Comparison of ENCODE assay signal across 18 cellular contexts in the genomic region with DNA sequence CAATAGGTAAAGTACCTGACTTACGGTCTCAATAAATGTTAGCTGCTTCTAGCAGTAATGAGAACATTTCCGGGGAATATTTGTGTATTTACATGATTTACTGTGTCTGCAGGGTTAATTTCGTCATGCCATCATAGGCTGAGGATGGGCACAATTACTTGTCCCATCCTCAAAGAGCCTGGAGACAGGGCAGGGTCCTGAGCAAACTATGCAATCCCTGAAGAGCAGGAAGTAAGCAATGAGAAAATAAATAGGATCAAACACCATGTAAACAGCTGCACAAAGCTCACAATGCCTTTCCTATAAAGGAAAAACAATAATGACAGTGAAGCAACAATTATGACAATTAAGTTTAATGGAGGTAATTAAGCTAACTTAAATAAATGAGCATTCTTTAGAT.
"Had no signal": no experiment of that assay in that cellular context is flagged by ENCODE, and none has a peak within 500 bp of the region (broad histone marks: within the 10 kb centered on the region; RNA-seq: fewer than 3 reads in every experiment).

No MANE protein-coding gene starts in this region.

- DNase-seq: dermis blood vessel endothelial cell; dorsolateral prefrontal cortex; effector CD4-positive, alpha-beta T cell; effector memory CD4-positive, alpha-beta T cell; foreskin keratinocyte; heart left ventricle; hippocampal formation; left cardiac atrium; left lung; left ventricle myocardium superior; lower lobe of right lung; mesenchymal stem cell; mucosa of descending colon; naive B cell had no signal

- H3K27ac ChIP-seq: coronary artery, dorsolateral prefrontal cortex, esophagus muscularis mucosa, foreskin keratinocyte, gastroesophageal sphincter, heart left ventricle, left lung, lower lobe of right lung had no signal

- H3K27me3 ChIP-seq: esophagus muscularis mucosa, foreskin keratinocyte, gastroesophageal sphincter, left lung had no signal

- H3K36me3 ChIP-seq: esophagus muscularis mucosa, gastroesophageal sphincter, heart left ventricle, left lung, lower lobe of right lung had no signal

- H3K4me3 Mint-ChIP-seq: mesothelial cell of epicardium, naive B cell had no signal

- H3K27ac Mint-ChIP-seq: mesothelial cell of epicardium, naive B cell had no signal

- H3K4me1 ChIP-seq: esophagus muscularis mucosa, foreskin keratinocyte, gastroesophageal sphincter, heart left ventricle, left lung, lower lobe of right lung had no signal

- H3K4me3 ChIP-seq: coronary artery, dorsolateral prefrontal cortex, esophagus muscularis mucosa, gastroesophageal sphincter, heart left ventricle, left lung, lower lobe of right lung, mucosa of descending colon had no signal

- H3K4me1 Mint-ChIP-seq: naive B cell had no signal

- H3K36me3 Mint-ChIP-seq: mesothelial cell of epicardium, naive B cell had no signal
